28 cellular contexts compared by ENCODE assay signal in genomic region chr1:62314951-62315350, GRCh38. TPM values are rescaled to one million over a fixed set of nuclear protein-coding genes. Genes with fewer than 3 reads are reported as not detected.
DNase-seq lines count a peak whose midpoint lies in the region; ATAC-seq, FAIRE-seq and TF ChIP-seq lines count a peak whose summit lies in the region.
"Had no signal": no experiment of that assay in that cellular context is flagged by ENCODE, and none has a peak within 500 bp of the region (broad histone marks: within the 10 kb centered on the region; RNA-seq: fewer than 3 reads in every experiment).

No MANE protein-coding gene starts in this region.

- H3K9me1 ChIP-seq in K562 (ENCODE audit: control insufficient read depth, insufficient read depth, low read length), result no peaks in the 10 kb centered on the region

- H3K14ac ChIP-seq in neuronal stem cell (ENCODE audit: low read length), result no peak overlapping the region

- H3K27me3 ChIP-seq in K562 (ENCODE audit: control insufficient read depth in 2 of 2, insufficient read depth in 2 of 2, low read length in 2 of 2) (peaks cover 20 to 62% of the 10 kb centered on the region in 2 experiments; a peak in 4 of 5 replicates), neuronal stem cell (ENCODE audit: control insufficient read depth in 3 of 3, insufficient read depth in 3 of 3, low read depth in 1 of 3, low read length in 3 of 3) (peaks cover 10 to 61% (median 32%) of the 10 kb centered on the region in 3 experiments), tibial nerve (no peaks in the 10 kb centered on the region), transverse colon (peaks cover 23% of the 10 kb centered on the region)

- H3K4ac ChIP-seq in neuronal stem cell (ENCODE audit: low read length), result no peak overlapping the region

- H3K79me1 ChIP-seq in neuronal stem cell (ENCODE audit: low read depth, low read length), result no peaks in the 10 kb centered on the region

- no peak overlapping the region for H3K4me2 ChIP-seq in K562 (ENCODE audit: insufficient read depth, low read length)
- H3K4me2 ChIP-seq in neuronal stem cell (ENCODE audit: insufficient read depth, low read length, poor library complexity, severe bottlenecking), result no peak overlapping the region

- peaks cover 28% of the 10 kb centered on the region for H3K27me3 Mint-ChIP-seq in activated CD8-positive, alpha-beta memory T cell treated with anti-CD3 and anti-CD28 coated beads, Interleukin-2, amount 10 ng/mL, durations not matched to agents 7 days and 5 days

- no peak overlapping the region for H4K8ac ChIP-seq in neuronal stem cell (ENCODE audit: low read depth, low read length)

- in situ Hi-C loops in K562 (cut with MboI) (no loop called here), transverse colon (cut with MboI; ENCODE audit: low pct_ligation_motif_present in 1 of 4, low pct_unique_long_range_greater_than_20kb in 1 of 4, low sequenced_read_pairs in 3 of 4) (no loop called here)

- H3K9ac ChIP-seq in K562 (ENCODE audit: insufficient read depth in 1 of 2, low read depth in 2 of 2, low read length in 2 of 2), result no peak overlapping the region
- H3K9ac ChIP-seq in neuronal stem cell (ENCODE audit: low read depth, low read length, poor library complexity), result no peak overlapping the region
- H3K9ac ChIP-seq: GM23248 had no signal

- H4K20me1 ChIP-seq in K562 (replicated peaks; ENCODE audit: control insufficient read depth, insufficient read depth, low read length), result no peaks in the 10 kb centered on the region

- H3K36me3 ChIP-seq in K562 (ENCODE audit: control insufficient read depth, insufficient read depth, low read length), result no peaks in the 10 kb centered on the region
- H3K36me3 ChIP-seq in neuronal stem cell (replicated peaks in 1 of 2; ENCODE audit: control insufficient read depth in 2 of 2, insufficient read depth in 2 of 2, low read length in 2 of 2), result peaks cover 0 to 2% of the 10 kb centered on the region in 2 donors
- no peaks in the 10 kb centered on the region for H3K36me3 ChIP-seq in tibial nerve
- no peaks in the 10 kb centered on the region for H3K36me3 ChIP-seq in transverse colon
- H3K36me3 ChIP-seq: BE2C, HAP-1 had no signal

- no peak for DNase-seq in K562 (ENCODE audit: extremely low read depth in 1 of 4, low spot score in 3 of 4)
- peak; percentile 47 for DNase-seq in left kidney (ENCODE audit: low read depth, low spot score)
- DNase-seq in neuronal stem cell (ENCODE audit: low spot score), result no peak
- DNase-seq in tibial nerve (ENCODE audit: low spot score in 2 of 2), result no peak
- DNase-seq in left colon, result no peak
- DNase-seq in activated CD8-positive, alpha-beta memory T cell treated with anti-CD3 and anti-CD28 coated beads for 24 hours, result no peak
- DNase-seq in activated CD8-positive, alpha-beta memory T cell treated with anti-CD3 and anti-CD28 coated beads, Interleukin-2, amount 10 ng/mL, durations not matched to agents 7 days and 5 days, result no peak
- no peak for DNase-seq in transverse colon
- DNase-seq: ACHN; BE2C; C1 segment of cervical spinal cord; CD4-positive, CD25-positive, alpha-beta regulatory T cell; CD8-positive, alpha-beta memory T cell; COR-L47; DMS 273 treated with DMSO at 0.1 percent for 48 hours; DMS53; DND-41; EL; GM23248; HFFc6 had no signal

- no peak overlapping the region for H2BK5ac ChIP-seq in neuronal stem cell (ENCODE audit: low read length)

- 0% methylated on average over 5 of the region's 5 CpGs for whole genome bisulfite sequencing in K562 (ENCODE audit: insufficient coverage, low coverage, missing lambda C conversion rate)
- WGBS in neuronal stem cell (ENCODE audit: extremely low coverage in 2 of 2, insufficient read length in 2 of 2, insufficient replicate concordance in 1 of 2), 2 donors, result no CpG with 5 or more reads among the region's 5 CpGs
- WGBS in tibial nerve, 2 donors, result 52 to 57% methylated on average over 5 of the region's 5 CpGs
- 68 to 84% methylated on average over 2 to 5 of the region's 5 CpGs for WGBS in transverse colon (ENCODE audit: low coverage in 1 of 2), 2 donors

- H3K4me3 ChIP-seq in K562 (no peak overlapping the region), neuronal stem cell (ENCODE audit: low read length in 2 of 2) (no peak overlapping the region), tibial nerve (peak overlapping the region in 1 of 4 donors; percentile 11), transverse colon (no peak overlapping the region)
- H3K4me3 ChIP-seq: GM12878, GM23248, HAP-1 had no signal

- H2BK15ac ChIP-seq in neuronal stem cell (ENCODE audit: low read length), result no peak overlapping the region

- no peaks in the 10 kb centered on the region for H3K79me2 ChIP-seq in K562 (ENCODE audit: control insufficient read depth, insufficient read depth, low read length)

- H3K23ac ChIP-seq in neuronal stem cell (ENCODE audit: low read depth, low read length, poor library complexity), result no peak overlapping the region

- intact Hi-C loops in K562 (cut with micrococcal nuclease) (no loop called here), left colon (cut with DNase I, micrococcal nuclease) (no loop called here), transverse colon (cut with DNase I; ENCODE audit: low total_unique reads) (no loop called here)

- TF ChIP-seq CTCF in K562 (IDR thresholded peaks at IDR 0.05 in 2 of 3, conservative IDR thresholded peaks at IDR 0.05 in 1 of 3; ENCODE audit: insufficient read depth in 2 of 3, low read depth in 1 of 3, low read length in 3 of 3), result no peak
- no peak for TF ChIP-seq CTCF in tibial nerve (IDR thresholded peaks at IDR 0.05)
- no peak for TF ChIP-seq CTCF in transverse colon (IDR thresholded peaks at IDR 0.05)

- TF ChIP-seq RAD21 in K562 (CRISPR knock-in tag; conservative IDR thresholded peaks at IDR 0.05 in 1 of 2, IDR thresholded peaks at IDR 0.05 in 1 of 2), result no peak

- H4K91ac ChIP-seq in neuronal stem cell (ENCODE audit: low read depth, low read length, poor library complexity), result no peak overlapping the region

- TF ChIP-seq POLR2A in K562 (conservative IDR thresholded peaks at IDR 0.05) (no peak), tibial nerve (IDR thresholded peaks at IDR 0.05) (no peak), transverse colon (IDR thresholded peaks at IDR 0.05) (no peak)

- no peak overlapping the region for H2AK5ac ChIP-seq in neuronal stem cell (ENCODE audit: low read depth, low read length)

- H2BK120ac ChIP-seq in neuronal stem cell (ENCODE audit: low read depth, low read length), result no peak overlapping the region

- ATAC-seq in K562, result no peak
- ATAC-seq in left colon, result no peak
- ATAC-seq in activated CD8-positive, alpha-beta memory T cell treated with anti-CD3 and anti-CD28 coated beads, Interleukin-2, amount 10 ng/mL, durations not matched to agents 7 days and 5 days, result no peak
- ATAC-seq: GM12878 had no signal

- H3K4me1 Mint-ChIP-seq in activated CD8-positive, alpha-beta memory T cell treated with anti-CD3 and anti-CD28 coated beads, Interleukin-2, amount 10 ng/mL, durations not matched to agents 7 days and 5 days, result no peaks in the 10 kb centered on the region
- H3K4me1 Mint-ChIP-seq: CD8-positive, alpha-beta memory T cell had no signal

- H2BK12ac ChIP-seq in neuronal stem cell (ENCODE audit: low read length), result no peak overlapping the region

- H3K27ac ChIP-seq in K562 (ENCODE audit: extremely low read depth, low read depth, low read length), result no peak overlapping the region
- no peak overlapping the region for H3K27ac ChIP-seq in neuronal stem cell (replicated peaks; ENCODE audit: low read length)
- peak overlapping the region; percentile 41 to 90 (median 78) for H3K27ac ChIP-seq in tibial nerve
- H3K27ac ChIP-seq in transverse colon, result no peak overlapping the region
- H3K27ac ChIP-seq: GM23248 had no signal

- H2AFZ ChIP-seq in K562 (ENCODE audit: low read depth, low read length) (no peak overlapping the region), neuronal stem cell (ENCODE audit: low read length) (no peak overlapping the region)
- H2AFZ ChIP-seq: GM23248 had no signal

- no peak overlapping the region for H3K27ac Mint-ChIP-seq in activated CD8-positive, alpha-beta memory T cell treated with anti-CD3 and anti-CD28 coated beads, Interleukin-2, amount 10 ng/mL, durations not matched to agents 7 days and 5 days
- H3K27ac Mint-ChIP-seq: CD4-positive, CD25-positive, alpha-beta regulatory T cell; CD8-positive, alpha-beta memory T cell; HFFc6 had no signal

- POLR2A ChIA-PET in K562 (lab: Yijun Ruan, JAX), result interaction anchor here (0.7 kb wide), 1 partner anchor 52 kb away, joined by 3 read pairs; no protein-coding TSS in a partner anchor

- H3K4me3 Mint-ChIP-seq in activated CD8-positive, alpha-beta memory T cell treated with anti-CD3 and anti-CD28 coated beads, Interleukin-2, amount 10 ng/mL, durations not matched to agents 7 days and 5 days, result no peak overlapping the region
- H3K4me3 Mint-ChIP-seq: CD4-positive, CD25-positive, alpha-beta regulatory T cell; CD8-positive, alpha-beta memory T cell; HFFc6; IgD-negative memory B cell had no signal

- H3K18ac ChIP-seq in neuronal stem cell (ENCODE audit: low read length), result peak overlapping the region; percentile 9

- no TSS peak for BruUV-seq in K562 (replicated peaks; lab: Mats Ljungman, UMichigan)

- CTCF ChIA-PET in K562 (lab: Yijun Ruan, JAX; ENCODE audit: low intra/inter-chr PET ratio), result interaction anchor here (0.6 kb wide), 1 partner anchor 49 kb away, joined by 3 read pairs; no protein-coding TSS in a partner anchor
- CTCF ChIA-PET in activated CD8-positive, alpha-beta memory T cell treated with anti-CD3 and anti-CD28 coated beads, Interleukin-2, amount 10 ng/mL, durations not matched to agents 7 days and 5 days (lab: Charles Lee), result interaction anchor here (0.6 kb wide), 1 partner anchor 1934 kb away, joined by 4 read pairs; no protein-coding TSS in a partner anchor

- H3K9me3 Mint-ChIP-seq in activated CD8-positive, alpha-beta memory T cell treated with anti-CD3 and anti-CD28 coated beads, Interleukin-2, amount 10 ng/mL, durations not matched to agents 7 days and 5 days (ENCODE audit: low read depth), result no peaks in the 10 kb centered on the region
- H3K9me3 Mint-ChIP-seq: CD8-positive, alpha-beta memory T cell had no signal

- H3K36me3 Mint-ChIP-seq in activated CD8-positive, alpha-beta memory T cell treated with anti-CD3 and anti-CD28 coated beads, Interleukin-2, amount 10 ng/mL, durations not matched to agents 7 days and 5 days, result no peaks in the 10 kb centered on the region
- H3K36me3 Mint-ChIP-seq: CD4-positive, CD25-positive, alpha-beta regulatory T cell; CD8-positive, alpha-beta memory T cell had no signal

- FAIRE-seq in K562 (lab: Jason Lieb, UNC), result no peak
- FAIRE-seq: A204.1, GM12878, GM19239, HTR-8/SVneo had no signal

- TF ChIP-seq EP300 in K562 (IDR thresholded peaks at IDR 0.05; ENCODE audit: low read length) (no peak), tibial nerve (IDR thresholded peaks at IDR 0.05) (no peak), transverse colon (IDR thresholded peaks at IDR 0.05; ENCODE audit: low read depth) (no peak)

- no peaks in the 10 kb centered on the region for H3K9me3 ChIP-seq in K562 (replicated peaks; ENCODE audit: control insufficient read depth, insufficient read depth, low read depth, low read length)
- no peaks in the 10 kb centered on the region for H3K9me3 ChIP-seq in neuronal stem cell (replicated peaks in 1 of 2; ENCODE audit: control insufficient read depth in 2 of 2, insufficient read depth in 1 of 2, low read depth in 1 of 2, low read length in 2 of 2)
- no peaks in the 10 kb centered on the region for H3K9me3 ChIP-seq in tibial nerve
- no peaks in the 10 kb centered on the region for H3K9me3 ChIP-seq in transverse colon
- H3K9me3 ChIP-seq: BE2C, HAP-1 had no signal

- H3K4me1 ChIP-seq in K562 (replicated peaks in 1 of 2; ENCODE audit: control insufficient read depth in 2 of 2, insufficient read depth in 2 of 2, low read length in 2 of 2) (no peaks in the 10 kb centered on the region), neuronal stem cell (ENCODE audit: control insufficient read depth in 2 of 2, insufficient read depth in 1 of 2, low read depth in 1 of 2, low read length in 2 of 2) (peaks cover 0 to 8% of the 10 kb centered on the region in 2 donors), tibial nerve (peaks cover 0 to 72% (median 2%) of the 10 kb centered on the region in 4 donors), transverse colon (peaks cover 0 to 8% (median 3%) of the 10 kb centered on the region in 4 donors)
- H3K4me1 ChIP-seq: BE2C, HAP-1 had no signal

RNA-seq across cellular contexts. Expression of gene KANK4, which starts 4.3 kb away (rescaled TPM):
- total RNA-seq in K562 (2011; cell fraction: chromatin; rRNA removed; ENCODE audit: low replicate concordance), result not detected in 2 replicates
- total RNA-seq in K562 (2011; cell fraction: nucleolus; rRNA removed), result not detected in 2 replicates
- not detected in 2 replicates for total RNA-seq in K562 (2011; cell fraction: nucleoplasm; rRNA removed)
- total RNA-seq in K562 (2014; rRNA removed) (not detected in 2 replicates), K562 (2014; rRNA removed; fragmentation: Illumina TruSeq; extraction: Trizol) (not detected in 2 replicates), K562 (2015; rRNA removed; fragmentation: Illumina TruSeq; extraction: Trizol) (not detected in 2 replicates), K562 (2021) (not detected in 2 replicates), tibial nerve (10 to 100 TPM; 28.5 to 48.2 (median 45.7) TPM), left colon (1 to 10 TPM in 1 of 2 donors, under 1 TPM in 1; 0.50 to 2.8 TPM), transverse colon (1 to 10 TPM in 2 of 4 donors, not detected in 2; 1.2 to 1.3 TPM)
- polyA plus RNA-seq in K562 (2011; rRNA removed) (not detected in 2 replicates), K562 (2014; fragmentation: Illumina TruSeq; extraction: Trizol) (not detected in 2 replicates), K562 (2014; fragmentation: Nextera tagmentation; extraction: Ambion mirVana) (not detected), K562 (2014; rRNA removed) (not detected in 2 replicates)
- not detected in 2 replicates for polyA plus RNA-seq in K562 (2011; cell fraction: cytosol; rRNA removed)
- not detected in 2 replicates for polyA plus RNA-seq in K562 (2011; cell fraction: nucleus; rRNA removed)
- polyA plus RNA-seq in K562 (2012), result not detected in 2 replicates
- polyA minus RNA-seq in K562 (2011; rRNA and poly(A)+ RNA removed), result not detected in 2 replicates
- not detected in 2 replicates for polyA minus RNA-seq in K562 (2011; cell fraction: cytosol; rRNA and poly(A)+ RNA removed)
- not detected in 2 replicates for polyA minus RNA-seq in K562 (2011; cell fraction: nucleus; rRNA and poly(A)+ RNA removed)
- polyA plus RNA-seq in neuronal stem cell (2013, experiment 1 of 2), result 2.5 TPM
- polyA plus RNA-seq in neuronal stem cell (2013, experiment 2 of 2), result 2.6 TPM
- total RNA-seq in activated CD8-positive, alpha-beta memory T cell treated with anti-CD3 and anti-CD28 coated beads, Interleukin-2, amount 10 ng/mL, durations not matched to agents 7 days and 5 days, result not detected
- total RNA-seq: CD4-positive, CD25-positive, alpha-beta regulatory T cell; CD8-positive, alpha-beta memory T cell; G401; GM12878; H4; HFFc6 had no signal
- polyA plus RNA-seq: CD4-positive, CD25-positive, alpha-beta regulatory T cell; CD8-positive, alpha-beta memory T cell; GM12878; IgD-negative memory B cell had no signal

Comparison
In these comparisons a context has a peak if more than half of its experiments do, and no peak if none do; other contexts are left out.
1. H3K27ac ChIP-seq: peak in tibial nerve (4 of 4); none in K562 (single experiment), neuronal stem cell (single experiment) and transverse colon (0 of 4).
2. RNA of gene KANK4, which starts 4.3 kb away (total RNA-seq): 28.5 to 48.2 TPM in tibial nerve; 0.50 to 2.8 TPM in left colon, 1.2 to 1.3 TPM in transverse colon, not detected in K562 and not detected in activated CD8-positive, alpha-beta memory T cell treated with anti-CD3 and anti-CD28 coated beads, Interleukin-2, amount 10 ng/mL, durations not matched to agents 7 days and 5 days; every median in the first group is over 4 times any median in the second.